In genomic region chr14:58749066-58749669, GRCh38 we compare ENCODE assay signal across 1 cellular context.
TF ChIP-seq lines count a peak whose summit lies in the region.

No MANE protein-coding gene starts in this region.

TF ChIP-seq in HEK293, 187 proteins besides CTCF, POLR2A, EP300 and RAD21 (continued from another document and continues in another):
- TF ChIP-seq, protein P1, sequence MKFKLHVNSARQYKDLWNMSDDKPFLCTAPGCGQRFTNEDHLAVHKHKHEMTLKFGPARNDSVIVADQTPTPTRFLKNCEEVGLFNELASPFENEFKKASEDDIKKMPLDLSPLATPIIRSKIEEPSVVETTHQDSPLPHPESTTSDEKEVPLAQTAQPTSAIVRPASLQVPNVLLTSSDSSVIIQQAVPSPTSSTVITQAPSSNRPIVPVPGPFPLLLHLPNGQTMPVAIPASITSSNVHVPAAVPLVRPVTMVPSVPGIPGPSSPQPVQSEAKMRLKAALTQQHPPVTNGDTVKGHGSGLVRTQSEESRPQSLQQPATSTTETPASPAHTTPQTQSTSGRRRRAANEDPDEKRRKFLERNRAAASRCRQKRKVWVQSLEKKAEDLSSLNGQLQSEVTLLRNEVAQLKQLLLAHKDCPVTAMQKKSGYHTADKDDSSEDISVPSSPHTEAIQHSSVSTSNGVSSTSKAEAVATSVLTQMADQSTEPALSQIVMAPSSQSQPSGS (tag by site-specific recombination; IDR thresholded peaks at IDR 0.05; ENCODE audit: low read depth): no peak
- TF ChIP-seq ZBTB10 (tag by site-specific recombination; IDR thresholded peaks at IDR 0.05): no peak
- TF ChIP-seq ZNF571 (tag by site-specific recombination; IDR thresholded peaks at IDR 0.05): no peak
- TF ChIP-seq ZNF843 (tag by site-specific recombination; IDR thresholded peaks at IDR 0.05): peak; percentile 31; the same call in 1 of the 2 replicates
- 0 out of 2 replicates have a peak, but pooled peaks have one; percentile 38 for TF ChIP-seq ZNF561 (tag by site-specific recombination; IDR thresholded peaks at IDR 0.05; ENCODE audit: borderline replicate concordance)
- peak; percentile 83 for TF ChIP-seq FEZF1 (tag by site-specific recombination; IDR thresholded peaks at IDR 0.05)
- TF ChIP-seq ZNF140 (tag by site-specific recombination; IDR thresholded peaks at IDR 0.05): no peak
- no peak for TF ChIP-seq ZNF239 (tag by site-specific recombination; IDR thresholded peaks at IDR 0.05)
- no peak for TF ChIP-seq MYNN (tag by site-specific recombination; IDR thresholded peaks at IDR 0.05; ENCODE audit: borderline replicate concordance)
- no peak for TF ChIP-seq ZNF621 (tag by site-specific recombination; IDR thresholded peaks at IDR 0.05)
- TF ChIP-seq YY1 (tag by site-specific recombination; IDR thresholded peaks at IDR 0.05): no peak
- peak; percentile 26; the same call in 1 of the 2 replicates for TF ChIP-seq ZBTB21 (tag by site-specific recombination; IDR thresholded peaks at IDR 0.05)
- no peak for TF ChIP-seq ZNF510 (tag by site-specific recombination; IDR thresholded peaks at IDR 0.05; ENCODE audit: insufficient replicate concordance)
- no peak for TF ChIP-seq ZNF16 (tag by site-specific recombination; IDR thresholded peaks at IDR 0.05; ENCODE audit: low read depth)
- TF ChIP-seq ZNF362 (tag by site-specific recombination; IDR thresholded peaks at IDR 0.05): no peak
- no peak for TF ChIP-seq ZNF391 (tag by site-specific recombination; IDR thresholded peaks at IDR 0.05; ENCODE audit: borderline replicate concordance, low read depth)
- TF ChIP-seq, protein P2, sequence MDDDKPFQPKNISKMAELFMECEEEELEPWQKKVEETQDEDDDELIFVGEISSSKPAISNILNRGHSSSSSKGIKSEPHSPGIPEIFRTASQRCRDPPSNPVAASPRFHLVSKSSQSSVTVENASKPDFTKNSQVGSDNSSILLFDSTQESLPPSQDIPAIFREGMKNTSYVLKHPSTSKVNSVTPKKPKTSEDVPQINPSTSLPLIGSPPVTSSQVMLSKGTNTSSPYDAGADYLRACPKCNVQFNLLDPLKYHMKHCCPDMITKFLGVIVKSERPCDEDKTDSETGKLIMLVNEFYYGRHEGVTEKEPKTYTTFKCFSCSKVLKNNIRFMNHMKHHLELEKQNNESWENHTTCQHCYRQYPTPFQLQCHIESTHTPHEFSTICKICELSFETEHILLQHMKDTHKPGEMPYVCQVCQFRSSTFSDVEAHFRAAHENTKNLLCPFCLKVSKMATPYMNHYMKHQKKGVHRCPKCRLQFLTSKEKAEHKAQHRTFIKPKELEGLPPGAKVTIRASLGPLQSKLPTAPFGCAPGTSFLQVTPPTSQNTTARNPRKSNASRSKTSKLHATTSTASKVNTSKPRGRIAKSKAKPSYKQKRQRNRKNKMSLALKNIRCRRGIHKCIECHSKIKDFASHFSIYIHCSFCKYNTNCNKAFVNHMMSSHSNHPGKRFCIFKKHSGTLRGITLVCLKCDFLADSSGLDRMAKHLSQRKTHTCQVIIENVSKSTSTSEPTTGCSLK (tag by site-specific recombination; IDR thresholded peaks at IDR 0.05): no peak
- no peak for TF ChIP-seq ZNF10 (tag by site-specific recombination; IDR thresholded peaks at IDR 0.05)
- no peak for TF ChIP-seq BCL6B (tag by site-specific recombination; IDR thresholded peaks at IDR 0.05)
- no peak for TF ChIP-seq ZNF169 (tag by site-specific recombination; IDR thresholded peaks at IDR 0.05)
- no peak for TF ChIP-seq ZNF555 (tag by site-specific recombination; conservative IDR thresholded peaks at IDR 0.05)
- TF ChIP-seq SETDB1 (IDR thresholded peaks at IDR 0.05; ENCODE audit: insufficient read length, low read length): no peak
- TF ChIP-seq BCL11A (tag by site-specific recombination; IDR thresholded peaks at IDR 0.05; ENCODE audit: low read depth): no peak
- peak; percentile 89; the same call in 1 of the 2 replicates for TF ChIP-seq ZNF660 (tag by site-specific recombination; IDR thresholded peaks at IDR 0.05)
- TF ChIP-seq ZXDB (tag by site-specific recombination; IDR thresholded peaks at IDR 0.05): peak; percentile 50; the same call in 1 of the 2 replicates
- TF ChIP-seq KLF8 (tag by site-specific recombination; IDR thresholded peaks at IDR 0.05): 0 out of 2 replicates have a peak, but pooled peaks have one; percentile 22
- no peak for TF ChIP-seq ZSCAN18 (tag by site-specific recombination; IDR thresholded peaks at IDR 0.05)
- no peak for TF ChIP-seq KLF7 (tag by site-specific recombination; IDR thresholded peaks at IDR 0.05; ENCODE audit: borderline replicate concordance)
- no peak; the same call in 1 of the 2 replicates for TF ChIP-seq TRIM28 (IDR thresholded peaks at IDR 0.05; ENCODE audit: borderline replicate concordance, low read length)
- 0 out of 2 replicates have a peak, but pooled peaks have one; percentile 43 for TF ChIP-seq GLIS1 (tag by site-specific recombination; IDR thresholded peaks at IDR 0.05)
- TF ChIP-seq, protein P3, sequence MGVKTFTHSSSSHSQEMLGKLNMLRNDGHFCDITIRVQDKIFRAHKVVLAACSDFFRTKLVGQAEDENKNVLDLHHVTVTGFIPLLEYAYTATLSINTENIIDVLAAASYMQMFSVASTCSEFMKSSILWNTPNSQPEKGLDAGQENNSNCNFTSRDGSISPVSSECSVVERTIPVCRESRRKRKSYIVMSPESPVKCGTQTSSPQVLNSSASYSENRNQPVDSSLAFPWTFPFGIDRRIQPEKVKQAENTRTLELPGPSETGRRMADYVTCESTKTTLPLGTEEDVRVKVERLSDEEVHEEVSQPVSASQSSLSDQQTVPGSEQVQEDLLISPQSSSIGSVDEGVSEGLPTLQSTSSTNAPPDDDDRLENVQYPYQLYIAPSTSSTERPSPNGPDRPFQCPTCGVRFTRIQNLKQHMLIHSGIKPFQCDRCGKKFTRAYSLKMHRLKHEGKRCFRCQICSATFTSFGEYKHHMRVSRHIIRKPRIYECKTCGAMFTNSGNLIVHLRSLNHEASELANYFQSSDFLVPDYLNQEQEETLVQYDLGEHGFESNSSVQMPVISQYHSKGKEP (tag by site-specific recombination; IDR thresholded peaks at IDR 0.05): peak; percentile 25; the same call in 1 of the 2 replicates
- no peak for TF ChIP-seq KLF1 (tag by site-specific recombination; IDR thresholded peaks at IDR 0.05)
- TF ChIP-seq ZNF214 (tag by site-specific recombination; IDR thresholded peaks at IDR 0.05; ENCODE audit: borderline replicate concordance): no peak
- TF ChIP-seq ZSCAN23 (tag by site-specific recombination; IDR thresholded peaks at IDR 0.05): no peak
- peak; percentile 59 for TF ChIP-seq KLF10 (tag by site-specific recombination; IDR thresholded peaks at IDR 0.05)
- TF ChIP-seq ZNF837 (tag by site-specific recombination; IDR thresholded peaks at IDR 0.05): no peak
- peak; percentile 67 for TF ChIP-seq ZNF629 (tag by site-specific recombination; IDR thresholded peaks at IDR 0.05)
- TF ChIP-seq ZEB2 (tag by site-specific recombination; IDR thresholded peaks at IDR 0.05): 0 out of 2 replicates have a peak, but pooled peaks have one; percentile 28
- no peak for TF ChIP-seq EGR2 (tag by site-specific recombination; IDR thresholded peaks at IDR 0.05; ENCODE audit: low read depth)
- TF ChIP-seq ZNF426 (tag by site-specific recombination; IDR thresholded peaks at IDR 0.05): no peak
- no peak for TF ChIP-seq ZNF654 (tag by site-specific recombination; IDR thresholded peaks at IDR 0.05; ENCODE audit: low read depth)
- TF ChIP-seq ZFHX2 (tag by site-specific recombination; conservative IDR thresholded peaks at IDR 0.05): 0 out of 2 replicates have a peak, but pooled peaks have one; percentile 7
- TF ChIP-seq ZSCAN16 (tag by site-specific recombination; IDR thresholded peaks at IDR 0.05): peak; percentile 78
- TF ChIP-seq ZNF146 (tag by site-specific recombination; IDR thresholded peaks at IDR 0.05): no peak
- TF ChIP-seq KLF9 (tag by site-specific recombination; IDR thresholded peaks at IDR 0.05; ENCODE audit: low read depth): no peak
- no peak for TF ChIP-seq ZNF223 (tag by site-specific recombination; IDR thresholded peaks at IDR 0.05)
- TF ChIP-seq ZBTB48 (tag by site-specific recombination; IDR thresholded peaks at IDR 0.05): no peak
- TF ChIP-seq ZNF664 (tag by site-specific recombination; IDR thresholded peaks at IDR 0.05): no peak
- peak; percentile 74 for TF ChIP-seq SP7 (tag by site-specific recombination; IDR thresholded peaks at IDR 0.05)
- TF ChIP-seq SALL2 (tag by site-specific recombination; IDR thresholded peaks at IDR 0.05; ENCODE audit: borderline replicate concordance): no peak
- TF ChIP-seq, protein P4, sequence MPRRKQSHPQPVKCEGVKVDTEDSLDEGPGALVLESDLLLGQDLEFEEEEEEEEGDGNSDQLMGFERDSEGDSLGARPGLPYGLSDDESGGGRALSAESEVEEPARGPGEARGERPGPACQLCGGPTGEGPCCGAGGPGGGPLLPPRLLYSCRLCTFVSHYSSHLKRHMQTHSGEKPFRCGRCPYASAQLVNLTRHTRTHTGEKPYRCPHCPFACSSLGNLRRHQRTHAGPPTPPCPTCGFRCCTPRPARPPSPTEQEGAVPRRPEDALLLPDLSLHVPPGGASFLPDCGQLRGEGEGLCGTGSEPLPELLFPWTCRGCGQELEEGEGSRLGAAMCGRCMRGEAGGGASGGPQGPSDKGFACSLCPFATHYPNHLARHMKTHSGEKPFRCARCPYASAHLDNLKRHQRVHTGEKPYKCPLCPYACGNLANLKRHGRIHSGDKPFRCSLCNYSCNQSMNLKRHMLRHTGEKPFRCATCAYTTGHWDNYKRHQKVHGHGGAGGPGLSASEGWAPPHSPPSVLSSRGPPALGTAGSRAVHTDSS (tag by site-specific recombination; IDR thresholded peaks at IDR 0.05): no peak
- TF ChIP-seq PRDM1 (tag by site-specific recombination; IDR thresholded peaks at IDR 0.05): no peak
